ENCODE assay signal across 2 cellular contexts in the genomic region with DNA sequence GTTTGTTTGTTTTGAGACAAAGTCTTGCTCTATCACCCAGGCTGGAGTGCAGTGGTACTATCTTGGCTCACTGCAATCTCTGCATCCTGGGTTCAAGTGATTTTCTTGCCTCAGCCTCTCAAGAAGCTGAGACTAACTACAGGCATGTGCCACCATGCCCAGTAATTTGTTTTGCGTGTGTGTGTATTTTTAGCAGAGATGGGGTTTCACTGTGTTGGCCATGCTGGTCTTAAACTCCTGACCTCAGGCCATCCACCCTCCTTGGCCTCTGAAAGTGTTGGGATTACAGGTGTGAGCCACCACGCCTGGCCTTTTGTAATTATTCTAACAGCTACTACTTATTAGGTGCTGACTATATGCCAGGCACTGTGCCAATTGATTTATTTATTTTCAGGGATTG. TPM values are rescaled to one million over a fixed set of nuclear protein-coding genes. Genes with fewer than 3 reads are reported as not detected.
"Had no signal": no experiment of that assay in that cellular context is flagged by ENCODE, and none has a peak within 500 bp of the region (broad histone marks: within the 10 kb centered on the region; RNA-seq: fewer than 3 reads in every experiment).

No MANE protein-coding gene starts in this region.

RNA-seq across cellular contexts. Expression of a gene that starts 33.3 kb away (rescaled TPM):
- polyA plus RNA-seq: immature natural killer cell, mammary epithelial cell had no signal
